Comparison of ENCODE assay signal across 15 cellular contexts in genomic region chr5:34570721-34571379, GRCh38.
A peak's percentile ranks its signal among the peaks of the same experiment; 100 is the strongest.
DNase-seq lines count a peak whose midpoint lies in the region; TF ChIP-seq lines count a peak whose summit lies in the region.
"Had no signal": no experiment of that assay in that cellular context is flagged by ENCODE, and none has a peak within 500 bp of the region (broad histone marks: within the 10 kb centered on the region; RNA-seq: fewer than 3 reads in every experiment).

No MANE protein-coding gene starts in this region.

- no peaks in the 10 kb centered on the region for H3K9me3 Mint-ChIP-seq in nephron progenitor cell

- peak overlapping the region; percentile 57 for H3K4me2 ChIP-seq in OCI-LY3 (ENCODE audit: low read length)

- peak overlapping the region; percentile 1 for H3K27ac Mint-ChIP-seq in nephron progenitor cell

- H3K79me2 ChIP-seq in OCI-LY3 (ENCODE audit: low read length) = no peaks in the 10 kb centered on the region

- H3K36me3 ChIP-seq in BJ (ENCODE audit: control insufficient read depth, insufficient read depth, low read length) = no peaks in the 10 kb centered on the region
- H3K36me3 ChIP-seq in OCI-LY3 (replicated peaks; ENCODE audit: low read depth, low read length) = peaks cover 4% of the 10 kb centered on the region

- H3K4me3 ChIP-seq in BJ (ENCODE audit: low read depth, low read length) (no peak overlapping the region), OCI-LY3 (ENCODE audit: low read length) (no peak overlapping the region), epithelial cell of esophagus (ENCODE audit: low read length) (no peak overlapping the region)
- H3K4me3 ChIP-seq: mucosa of descending colon had no signal

- H2AFZ ChIP-seq in OCI-LY3 (ENCODE audit: low read depth, low read length) = 0 out of 2 replicates have a peak overlapping the region, but pooled peaks have one; percentile 7

- H3K27me3 ChIP-seq in BJ (ENCODE audit: control insufficient read depth, insufficient read depth, low read length) (no peaks in the 10 kb centered on the region; the same call in none of the 2 replicates), OCI-LY3 (ENCODE audit: low read depth, low read length) (no peaks in the 10 kb centered on the region)

- peaks cover 17% of the 10 kb centered on the region for H3K4me1 Mint-ChIP-seq in nephron progenitor cell

- POLR2A ChIA-PET in BJ (lab: Charles Lee) = no interaction called here

- H3K4me1 ChIP-seq in OCI-LY3 (ENCODE audit: low read length) = peaks cover 45% of the 10 kb centered on the region

- H3K27me3 Mint-ChIP-seq in nephron progenitor cell (ENCODE audit: low read depth, poor library complexity) = peaks cover 14% of the 10 kb centered on the region

- no peaks in the 10 kb centered on the region for H4K20me1 ChIP-seq in OCI-LY3 (ENCODE audit: insufficient read depth, low read length)

- CTCF ChIA-PET in BJ (lab: Yijun Ruan, JAX) = interaction anchor here (0.6 to 1.2 kb wide), 5 partner anchors 9 to 102 kb away, joined by 3 to 6 read pairs (median 3); no protein-coding TSS in a partner anchor

- peak overlapping the region; percentile 35; the same call in 1 of the 2 replicates for H3K9ac ChIP-seq in OCI-LY3 (ENCODE audit: low read length)

- DNase-seq in BJ (ENCODE audit: low read depth) = peak; percentile 65
- DNase-seq in epithelial cell of esophagus (ENCODE audit: low read depth) = peak; percentile 51
- no peak for DNase-seq in nephron progenitor cell
- DNase-seq in midbrain (lab: John Stamatoyannopoulos, UW) = no peak
- no peak for DNase-seq in NCI-H526 treated with DMSO at 0.1 percent for 48 hours (lab: John Stamatoyannopoulos, UW)
- no peak for DNase-seq in hippocampal formation (lab: John Stamatoyannopoulos, UW)
- DNase-seq in stimulated activated CD4-positive, alpha-beta T cell treated with anti-CD3 and anti-CD28 coated beads, Interleukin-1b, Interleukin-23, amount 100 ng/mL, for 48 hours = no peak
- DNase-seq: activated CD8-positive, alpha-beta memory T cell treated with anti-CD3 and anti-CD28 coated beads, Interleukin-2, amount 50 U/mL, for 48 hours; amygdala; COR-L47; mucosa of descending colon; NCI-H1092 treated with DMSO at 0.1 percent for 48 hours; NCI-H510A; retina had no signal

- no peaks in the 10 kb centered on the region for H3K36me3 Mint-ChIP-seq in nephron progenitor cell (ENCODE audit: low read depth)

- peak overlapping the region; percentile 74 for H3K27ac ChIP-seq in OCI-LY3 (ENCODE audit: low read length)

- H3K4me3 Mint-ChIP-seq in nephron progenitor cell = no peak overlapping the region

- TF ChIP-seq CTCF in BJ (IDR thresholded peaks at IDR 0.05; ENCODE audit: insufficient read depth, low read depth, low read length) (no peak), OCI-LY3 (IDR thresholded peaks at IDR 0.05; ENCODE audit: low read depth, low read length) (no peak), epithelial cell of esophagus (IDR thresholded peaks at IDR 0.05; ENCODE audit: insufficient read depth, low read depth, low read length, missing control alignments) (no peak), nephron progenitor cell (IDR thresholded peaks at IDR 0.05) (no peak)

- H3K9me3 ChIP-seq in OCI-LY3 (ENCODE audit: insufficient read depth, low read length) = peaks cover 4% of the 10 kb centered on the region; the same call in 1 of the 2 replicates
- H3K9me3 ChIP-seq: mucosa of descending colon had no signal

Comparison
In these comparisons a context has a peak if more than half of its experiments do, and no peak if none do; other contexts are left out.
1. DNase-seq: peak in BJ (single experiment) and epithelial cell of esophagus (single experiment); none in nephron progenitor cell (single experiment), midbrain (single experiment), NCI-H526 treated with DMSO at 0.1 percent for 48 hours (single experiment), hippocampal formation (0 of 2) and stimulated activated CD4-positive, alpha-beta T cell treated with anti-CD3 and anti-CD28 coated beads, Interleukin-1b, Interleukin-23, amount 100 ng/mL, for 48 hours (single experiment).